Comparison of ENCODE assay signal across 8 cellular contexts in the genomic region with DNA sequence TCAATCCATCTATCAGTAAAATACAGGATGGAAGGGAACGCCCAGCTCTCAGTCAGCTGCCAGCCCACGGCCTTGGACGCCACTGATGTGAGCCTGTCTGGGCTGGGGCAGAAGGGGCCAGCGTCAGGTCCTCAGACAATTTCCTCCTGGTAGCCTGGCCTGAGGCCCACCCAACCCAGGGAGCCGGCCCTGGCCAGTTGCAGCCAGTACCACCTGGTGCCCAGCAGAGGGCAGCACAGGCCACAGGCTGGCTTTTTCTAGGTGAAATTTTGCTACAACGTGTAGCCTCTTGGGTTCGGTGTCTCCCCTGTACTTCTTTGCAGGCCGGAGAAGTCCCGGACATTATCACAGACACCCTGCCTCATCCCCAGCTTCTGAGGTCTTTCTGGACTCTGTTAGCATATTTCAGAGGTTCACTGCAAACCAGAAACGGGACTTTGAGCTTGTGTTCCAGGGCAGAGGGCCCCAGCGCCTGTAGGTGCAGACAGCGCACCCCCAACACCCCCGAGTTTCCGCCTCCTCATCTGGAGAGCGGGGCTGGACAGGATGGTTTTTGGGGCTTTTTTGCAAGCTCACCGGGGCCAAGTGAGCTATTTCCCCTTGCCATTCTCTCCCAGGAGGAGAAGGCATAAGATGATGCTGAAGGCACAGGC. TPM values are rescaled to one million over a fixed set of nuclear protein-coding genes. Genes with fewer than 3 reads are reported as not detected.
DNase-seq lines count a peak whose midpoint lies in the region; ATAC-seq and TF ChIP-seq lines count a peak whose summit lies in the region.

No MANE protein-coding gene starts in this region.

- no peaks in the 10 kb centered on the region for H3K4me1 ChIP-seq in MM.1S (ENCODE audit: low read length)
- no peaks in the 10 kb centered on the region for H3K4me1 ChIP-seq in left lung

- H2AFZ ChIP-seq in MM.1S (ENCODE audit: low read length), result peak overlapping the region; percentile 16; the same call in 1 of the 2 replicates

- ATAC-seq in GM21619 (IDR thresholded peaks at IDR 0.05; ENCODE audit: unreplicated experiment) (peak; percentile 84), left lung (peak; percentile 98)

- no peaks in the 10 kb centered on the region for H3K79me2 ChIP-seq in MM.1S (ENCODE audit: low read length)

- H3K27me3 ChIP-seq in MM.1S (replicated peaks; ENCODE audit: insufficient read depth, low read length), result no peaks in the 10 kb centered on the region
- H3K27me3 ChIP-seq in left lung, result no peaks in the 10 kb centered on the region

- no peaks in the 10 kb centered on the region for H3K36me3 ChIP-seq in MM.1S (replicated peaks; ENCODE audit: insufficient read depth, low read length)
- H3K36me3 ChIP-seq in left lung, result no peaks in the 10 kb centered on the region

- H3K27ac ChIP-seq in MM.1S (ENCODE audit: low read length), result no peak overlapping the region
- no peak overlapping the region for H3K27ac ChIP-seq in left lung

- DNase-seq in EH (ENCODE audit: low read depth) (peak; percentile 59), MM.1S (peak; percentile 33), choroid plexus epithelial cell (ENCODE audit: low read depth) (peak; percentile 69), left lung (peak; percentile 43 to 91), NCI-H1436 treated with DMSO at 0.1 percent for 48 hours (lab: John Stamatoyannopoulos, UW) (no peak)
- peak; percentile 67 for DNase-seq in activated CD4-positive, CD25-positive, alpha-beta regulatory T cell treated with anti-CD3 and anti-CD28 coated beads, Interleukin-2, amount 50 U/mL, for 72 hours
- DNase-seq in stimulated activated CD4-positive, alpha-beta T cell treated with anti-CD3 and anti-CD28 coated beads, TNF-alpha, amount 100 ng/mL, for 1 hour (ENCODE audit: low read depth in 3 of 3, low spot score in 1 of 3), result peak in 2 of 3 donors; percentile 11 to 53

- H3K9me3 ChIP-seq in MM.1S (replicated peaks; ENCODE audit: insufficient read depth, low read length) (no peaks in the 10 kb centered on the region), left lung (peaks cover 0 to 4% of the 10 kb centered on the region in 2 donors)

- H4K20me1 ChIP-seq in MM.1S (ENCODE audit: insufficient read depth, low read length), result no peaks in the 10 kb centered on the region

- TF ChIP-seq CTCF in MM.1S (IDR thresholded peaks at IDR 0.05; ENCODE audit: low read length) (peak; percentile 93), choroid plexus epithelial cell (conservative IDR thresholded peaks at IDR 0.05; ENCODE audit: low read depth, low read length) (peak; percentile 97), left lung (IDR thresholded peaks at IDR 0.05) (peak; percentile 98 to 99)

- no peaks in the 10 kb centered on the region for H3K9me2 ChIP-seq in MM.1S (replicated peaks; ENCODE audit: insufficient read depth, low read length)

- intact Hi-C loops in left lung (cut with DNase I), result loop anchor here (5.0 to 10.0 kb wide), 2 partner anchors 197 to 200 kb away; no protein-coding TSS in a partner anchor

- no peak overlapping the region for H3K4me2 ChIP-seq in MM.1S (ENCODE audit: low read depth, low read length)

- no peaks in the 10 kb centered on the region for H3F3A ChIP-seq in MM.1S (ENCODE audit: insufficient read depth, low read length)

- H3K9ac ChIP-seq in MM.1S (ENCODE audit: low read length), result no peak overlapping the region

- H3K4me3 ChIP-seq in MM.1S (ENCODE audit: low read length), result no peak overlapping the region
- no peak overlapping the region for H3K4me3 ChIP-seq in choroid plexus epithelial cell (ENCODE audit: low read depth, low read length)
- no peak overlapping the region for H3K4me3 ChIP-seq in left lung

RNA-seq across cellular contexts. Expression of gene KCNMB1, which starts 45.9 kb away (rescaled TPM):
- total RNA-seq in left lung, result 1 to 10 TPM; 1.9 to 5.0 TPM
